ENCODE assay signal across 10 cellular contexts in the genomic region with DNA sequence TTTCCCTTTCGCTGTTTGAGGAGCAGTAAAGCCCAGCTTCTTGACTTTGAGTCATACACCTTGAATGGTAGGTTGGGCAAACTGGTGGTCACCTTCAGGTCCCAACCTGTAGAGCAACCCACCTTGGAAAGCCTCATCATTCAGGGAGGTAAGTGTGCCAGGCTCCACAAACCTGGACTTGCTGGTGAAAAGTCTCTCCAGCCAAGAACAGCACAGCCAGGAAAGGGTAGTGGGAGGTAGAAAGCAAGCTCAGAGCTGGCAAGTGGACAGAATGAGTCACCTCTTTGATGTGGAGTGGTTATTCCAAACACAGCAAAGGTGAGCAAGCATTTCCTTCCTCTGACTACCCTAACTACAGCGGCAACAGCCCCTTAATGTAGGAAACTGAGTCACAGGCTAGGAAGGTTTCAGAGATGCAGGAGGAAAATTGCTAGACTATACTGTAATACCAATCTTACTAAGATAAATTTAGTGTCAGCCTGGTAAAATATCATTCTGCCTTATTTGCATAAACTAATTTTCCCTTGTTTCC.
DNase-seq lines count a peak whose midpoint lies in the region; FAIRE-seq and TF ChIP-seq lines count a peak whose summit lies in the region.
"Had no signal": no experiment of that assay in that cellular context is flagged by ENCODE, and none has a peak within 500 bp of the region (broad histone marks: within the 10 kb centered on the region; RNA-seq: fewer than 3 reads in every experiment).

No MANE protein-coding gene starts in this region.

- H3K4me3 ChIP-seq in choroid plexus epithelial cell (ENCODE audit: low read depth, low read length): no peak overlapping the region
- H3K4me3 ChIP-seq in skin epidermis: no peak overlapping the region
- H3K4me3 ChIP-seq in Peyer's patch: no peak overlapping the region

- H3K27me3 ChIP-seq in Peyer's patch: no peaks in the 10 kb centered on the region

- H3K36me3 ChIP-seq in Peyer's patch: no peaks in the 10 kb centered on the region

- DNase-seq in DMS153 (lab: John Stamatoyannopoulos, UW) (peak; percentile 82), RPMI7951 (ENCODE audit: low read depth) (peak; percentile 86), choroid plexus epithelial cell (ENCODE audit: low read depth) (peak; percentile 81), activated gamma-delta T cell treated with Interleukin-2 at 50 U/mL for 16 hours (no peak), Peyer's patch (no peak), occipital lobe (lab: John Stamatoyannopoulos, UW) (no peak), H54 (ENCODE audit: insufficient read length, low spot score) (no peak)
- DNase-seq: DND-41 had no signal

- TF ChIP-seq POLR2A in Peyer's patch (IDR thresholded peaks at IDR 0.05) (no peak), H54 (IDR thresholded peaks at IDR 0.05; ENCODE audit: low read depth, low read length) (no peak)

- H3K27ac ChIP-seq in skin epidermis (peak overlapping the region in 11 of 21 experiments; percentile 25 to 72 (median 49)), Peyer's patch (no peak overlapping the region)
- H3K27ac ChIP-seq: parathyroid adenoma had no signal

- peaks cover 0 to 4% (median 0%) of the 10 kb centered on the region in 4 donors for H3K4me1 ChIP-seq in Peyer's patch
- H3K4me1 ChIP-seq: parathyroid adenoma had no signal

- no peaks in the 10 kb centered on the region for H3K9me3 ChIP-seq in Peyer's patch

- TF ChIP-seq CTCF in choroid plexus epithelial cell (conservative IDR thresholded peaks at IDR 0.05; ENCODE audit: low read depth, low read length): no peak
- no peak for TF ChIP-seq CTCF in Peyer's patch (IDR thresholded peaks at IDR 0.05)

- no peak for FAIRE-seq in H54 (lab: Jason Lieb, UNC)

Comparison
In these comparisons a context has a peak if more than half of its experiments do, and no peak if none do; other contexts are left out.
1. DNase-seq: peak in DMS153 (single experiment), RPMI7951 (single experiment) and choroid plexus epithelial cell (single experiment); none in activated gamma-delta T cell treated with Interleukin-2 at 50 U/mL for 16 hours (single experiment), Peyer's patch (0 of 3), occipital lobe (single experiment) and H54 (single experiment).
2. H3K27ac ChIP-seq: peak in skin epidermis (11 of 21); none in Peyer's patch (0 of 4).